8 cellular contexts compared by ENCODE assay signal in the genomic region with DNA sequence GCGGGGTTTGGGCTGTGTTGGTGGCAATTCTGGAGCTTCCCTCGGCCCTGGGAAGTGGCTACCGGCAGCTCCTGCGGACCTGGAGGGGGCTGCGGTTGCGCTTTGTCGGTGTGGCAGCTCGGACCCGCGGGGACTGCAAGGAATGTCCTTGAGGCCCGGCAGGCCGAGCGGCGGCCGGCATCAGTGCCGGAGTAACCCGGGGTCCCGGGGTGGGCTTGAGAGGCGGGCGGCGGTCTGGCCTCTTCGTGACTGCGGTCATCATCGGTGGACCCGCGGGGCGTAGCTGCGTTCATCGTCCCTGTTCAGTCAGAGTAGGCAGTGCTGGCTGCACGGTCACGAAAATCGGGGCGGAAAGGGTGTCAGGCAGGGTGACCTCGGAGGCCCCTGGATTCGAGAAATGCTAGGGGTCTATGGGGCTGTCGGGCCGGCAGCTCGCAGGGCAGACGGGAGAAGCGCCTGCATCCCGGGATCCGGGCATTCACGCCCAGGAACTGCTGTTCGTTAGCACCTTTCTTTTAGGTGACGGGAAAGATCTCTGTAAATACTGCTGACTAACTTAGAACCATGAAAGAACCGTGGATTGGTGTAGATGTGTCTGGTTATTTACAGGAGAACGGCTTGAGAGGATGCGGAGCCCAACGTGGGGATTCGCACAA. TPM values are rescaled to one million over a fixed set of nuclear protein-coding genes. Genes with fewer than 3 reads are reported as not detected.
DNase-seq lines count a peak whose midpoint lies in the region; ATAC-seq and TF ChIP-seq lines count a peak whose summit lies in the region.

No MANE protein-coding gene starts in this region.

- peak; percentile 8 to 33 (median 14) for DNase-seq in activated CD8-positive, alpha-beta memory T cell treated with anti-CD3 and anti-CD28 coated beads for 48 hours (ENCODE audit: low read depth in 2 of 3, low spot score in 2 of 3)
- DNase-seq in activated CD8-positive, alpha-beta memory T cell treated with anti-CD3 and anti-CD28 coated beads for 24 hours, result no peak
- DNase-seq in IMR-90 (no peak), head of caudate nucleus (peak in 32 of 42 donors; percentile 2 to 68 (median 37)), posterior cingulate gyrus (peak in 9 of 10 donors; percentile 22 to 92 (median 41))
- peak; percentile 46 to 53 for DNase-seq in activated T-cell treated with anti-CD3 and anti-CD28 coated beads, Interleukin-2, amount 50 U/mL, for 72 hours

- no peak for TF ChIP-seq POLR2A in IMR-90 (IDR thresholded peaks at IDR 0.05; ENCODE audit: low read depth, low read length)

- no peaks in the 10 kb centered on the region for H3K9me3 Mint-ChIP-seq in activated T-cell treated with anti-CD3 and anti-CD28 coated beads, Interleukin-2, amount 50 U/mL, for 72 hours

- no peak overlapping the region for H3K4ac ChIP-seq in IMR-90 (ENCODE audit: low read depth, low read length)

- peak overlapping the region; percentile 18; the same call in 1 of the 2 replicates for H3K27ac ChIP-seq in IMR-90 (ENCODE audit: insufficient read depth, low read length)

- TF ChIP-seq CTCF in IMR-90 (conservative IDR thresholded peaks at IDR 0.05; ENCODE audit: low read depth, low read length), result no peak

- peak; percentile 8 for ATAC-seq in IMR-90 (ENCODE audit: low read depth)
- ATAC-seq in activated T-cell treated with anti-CD3 and anti-CD28 coated beads, Interleukin-2, amount 50 U/mL, for 72 hours (replicated peaks in 1 of 2), result peak; percentile 7 to 10
- ATAC-seq in GM18861 (IDR thresholded peaks at IDR 0.05; ENCODE audit: unreplicated experiment), result no peak
- ATAC-seq in GM21381 (IDR thresholded peaks at IDR 0.05; ENCODE audit: unreplicated experiment), result no peak

- no peak overlapping the region for H3K18ac ChIP-seq in IMR-90 (ENCODE audit: low read depth, low read length)

- H2BK5ac ChIP-seq in IMR-90 (ENCODE audit: low read depth, low read length, poor library complexity, severe bottlenecking), result peak overlapping the region; percentile 7

- peak overlapping the region; percentile 91 for H3K14ac ChIP-seq in IMR-90 (replicated peaks; ENCODE audit: low read depth, low read length)

- no peak overlapping the region for H3K4me3 Mint-ChIP-seq in activated T-cell treated with anti-CD3 and anti-CD28 coated beads, Interleukin-2, amount 50 U/mL, for 72 hours

- 2% methylated on average over 7 of the region's 50 CpGs; no CpG with 5 or more reads in 1 of the 2 experiments for WGBS in IMR-90 (ENCODE audit: extremely low coverage in 2 of 2, insufficient read length in 1 of 2), 2 experiments

- peaks cover 2% of the 10 kb centered on the region; the same call in 1 of the 2 replicates for H3K9me1 ChIP-seq in IMR-90 (ENCODE audit: insufficient read depth, low read length)

- intact Hi-C loops in IMR-90 (cut with micrococcal nuclease), result loop anchor here (2.0 to 10.0 kb wide), 6 partner anchors 173 to 653 kb away; a partner anchor contains a TSS
- intact Hi-C loops in head of caudate nucleus (cut with DNase I), result loop anchor here (2.0 kb wide), 1 partner anchor 173 kb away; a partner anchor contains a TSS
- intact Hi-C loops in posterior cingulate gyrus (cut with DNase I), result loop anchor here (2.0 to 10.0 kb wide), 3 partner anchors 101 to 570 kb away; a partner anchor contains a TSS

- peaks cover 0 to 1% of the 10 kb centered on the region in 2 donors for H3K36me3 Mint-ChIP-seq in activated T-cell treated with anti-CD3 and anti-CD28 coated beads, Interleukin-2, amount 50 U/mL, for 72 hours (ENCODE audit: insufficient read depth in 2 of 2)

- peak overlapping the region; percentile 93 for H2AK9ac ChIP-seq in IMR-90 (replicated peaks; ENCODE audit: low read depth, low read length, poor library complexity)

- BruUV-seq in IMR-90 (replicated peaks; lab: Mats Ljungman, UMichigan), result no TSS peak

- peak overlapping the region; percentile 98 for H3K4me2 ChIP-seq in IMR-90 (ENCODE audit: low read depth, low read length)

- H3K9ac ChIP-seq in IMR-90 (ENCODE audit: low read depth, low read length), result peak overlapping the region; percentile 76

- no peak overlapping the region for H4K8ac ChIP-seq in IMR-90 (ENCODE audit: low read depth in 2 of 2, low read length in 2 of 2)

- peak overlapping the region; percentile 97 for H2AFZ ChIP-seq in IMR-90 (replicated peaks; ENCODE audit: low read length, poor library complexity)

- H3K23ac ChIP-seq in IMR-90 (ENCODE audit: low read depth, low read length), result peak overlapping the region; percentile 70

- peaks cover 1 to 28% of the 10 kb centered on the region in 2 experiments; a peak in 2 of 4 replicates for H3K79me1 ChIP-seq in IMR-90 (ENCODE audit: low read depth in 1 of 2, low read length in 2 of 2)

- peaks cover under 1% of the 10 kb centered on the region; the same call in 1 of the 2 replicates for H3K36me3 ChIP-seq in IMR-90 (ENCODE audit: control insufficient read depth, insufficient read depth, low read length)

- H3K27ac Mint-ChIP-seq in activated T-cell treated with anti-CD3 and anti-CD28 coated beads, Interleukin-2, amount 50 U/mL, for 72 hours, result no peak overlapping the region

- dilution Hi-C loops in IMR-90 (cut with HindIII; ENCODE audit: low sequenced_read_pairs, unreplicated experiment), result no loop called here

- TF ChIP-seq RAD21 in IMR-90 (IDR thresholded peaks at IDR 0.05; ENCODE audit: low read length), result no peak

- no peaks in the 10 kb centered on the region; the same call in 1 of the 2 replicates for H3K4me1 ChIP-seq in IMR-90 (ENCODE audit: control insufficient read depth, insufficient read depth, low read length)

- CTCF ChIA-PET in IMR-90 (lab: Yijun Ruan, JAX), result interaction anchor here (1.4 to 1.9 kb wide), 2 partner anchors 101 to 289 kb away, joined by 4 to 11 read pairs; a partner anchor contains a TSS

- H3K27me3 Mint-ChIP-seq in activated T-cell treated with anti-CD3 and anti-CD28 coated beads, Interleukin-2, amount 50 U/mL, for 72 hours (ENCODE audit: low read depth), result no peaks in the 10 kb centered on the region

- peak overlapping the region; percentile 79 for H3K4me3 ChIP-seq in IMR-90 (ENCODE audit: insufficient read depth, low read depth, low read length)

- peak overlapping the region; percentile 62; the same call in 1 of the 2 replicates for H3K56ac ChIP-seq in IMR-90 (ENCODE audit: extremely low read depth, insufficient read depth, low read length)

- no peak overlapping the region for H2BK120ac ChIP-seq in IMR-90 (ENCODE audit: low read depth, low read length)

- no peak overlapping the region for H4K5ac ChIP-seq in IMR-90 (ENCODE audit: low read depth, low read length)

- H2BK20ac ChIP-seq in IMR-90 (ENCODE audit: low read depth, low read length), result no peak overlapping the region

- POLR2A ChIA-PET in IMR-90 (lab: Charles Lee; ENCODE audit: unreplicated experiment), result interaction anchor here (0.9 kb wide), 1 partner anchor 383 kb away, joined by 3 read pairs; no protein-coding TSS in a partner anchor

- H3K27me3 ChIP-seq in IMR-90 (ENCODE audit: control insufficient read depth, insufficient read depth, low read length), result no peaks in the 10 kb centered on the region

- H3K9me3 ChIP-seq in IMR-90 (ENCODE audit: control insufficient read depth, insufficient read depth, low read length), result no peaks in the 10 kb centered on the region

- H2AK5ac ChIP-seq in IMR-90 (ENCODE audit: low read depth, low read length), result peak overlapping the region; percentile 37; the same call in 1 of the 2 replicates

- peaks cover 47% of the 10 kb centered on the region for H3K4me1 Mint-ChIP-seq in activated T-cell treated with anti-CD3 and anti-CD28 coated beads, Interleukin-2, amount 50 U/mL, for 72 hours (ENCODE audit: low read depth)

- H4K91ac ChIP-seq in IMR-90 (ENCODE audit: insufficient read depth, low read depth, low read length), result no peak overlapping the region

- peaks cover 20% of the 10 kb centered on the region for H4K20me1 ChIP-seq in IMR-90 (ENCODE audit: insufficient read depth, low read length)

- in situ Hi-C loops in IMR-90 (cut with MboI; ENCODE audit: low sequenced_read_pairs), result no loop called here

- no peak overlapping the region for H2BK15ac ChIP-seq in IMR-90 (ENCODE audit: low read depth, low read length)

TF ChIP-seq in IMR-90, 13 proteins besides CTCF, POLR2A, EP300 and RAD21:
- TF ChIP-seq, protein P1, sequence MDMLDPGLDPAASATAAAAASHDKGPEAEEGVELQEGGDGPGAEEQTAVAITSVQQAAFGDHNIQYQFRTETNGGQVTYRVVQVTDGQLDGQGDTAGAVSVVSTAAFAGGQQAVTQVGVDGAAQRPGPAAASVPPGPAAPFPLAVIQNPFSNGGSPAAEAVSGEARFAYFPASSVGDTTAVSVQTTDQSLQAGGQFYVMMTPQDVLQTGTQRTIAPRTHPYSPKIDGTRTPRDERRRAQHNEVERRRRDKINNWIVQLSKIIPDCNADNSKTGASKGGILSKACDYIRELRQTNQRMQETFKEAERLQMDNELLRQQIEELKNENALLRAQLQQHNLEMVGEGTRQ (IDR thresholded peaks at IDR 0.05; ENCODE audit: low read depth, low read length), result no peak
- no peak for TF ChIP-seq MXI1 (IDR thresholded peaks at IDR 0.05; ENCODE audit: borderline replicate concordance, low read depth, low read length)
- TF ChIP-seq MAFK (IDR thresholded peaks at IDR 0.05; ENCODE audit: low read depth, low read length), result no peak
- no peak for TF ChIP-seq CHD1 (IDR thresholded peaks at IDR 0.05; ENCODE audit: low read depth, low read length)
- no peak for TF ChIP-seq NFE2L2 (IDR thresholded peaks at IDR 0.05; ENCODE audit: low read depth, low read length)
- no peak for TF ChIP-seq CEBPB (IDR thresholded peaks at IDR 0.05; ENCODE audit: low read depth, low read length)
- TF ChIP-seq MAZ (IDR thresholded peaks at IDR 0.05; ENCODE audit: borderline replicate concordance, low read depth, low read length), result no peak
- TF ChIP-seq BHLHE40 (IDR thresholded peaks at IDR 0.05; ENCODE audit: low read depth, low read length), result no peak
- no peak for TF ChIP-seq SMC3 (IDR thresholded peaks at IDR 0.05; ENCODE audit: low read depth, low read length)

RNA-seq across cellular contexts. Expression of a gene that starts 0.5 kb away (rescaled TPM):
- 48.6 and 89.7 TPM in 2 replicates for total RNA-seq in IMR-90 (2012; rRNA removed)
- polyA plus RNA-seq in IMR-90 (2012; rRNA removed), result 18.1 and 23.3 TPM in 2 replicates
- 2.6 and 4.2 TPM in 2 replicates for polyA plus RNA-seq in IMR-90 (2012; cell fraction: cytosol; rRNA removed)
- 13.9 and 63.4 TPM in 2 replicates for polyA plus RNA-seq in IMR-90 (2012; cell fraction: nucleus; rRNA removed; ENCODE audit: low replicate concordance)
- total RNA-seq in activated T-cell treated with anti-CD3 and anti-CD28 coated beads, Interleukin-2, amount 50 U/mL, for 72 hours, result 10 to 100 TPM; 23.5 to 24.2 TPM

Comparison
In these comparisons a context has a peak if more than half of its experiments do, and no peak if none do; other contexts are left out.
1. DNase-seq: peak in activated CD8-positive, alpha-beta memory T cell treated with anti-CD3 and anti-CD28 coated beads for 48 hours (3 of 3), activated T-cell treated with anti-CD3 and anti-CD28 coated beads, Interleukin-2, amount 50 U/mL, for 72 hours (2 of 2), head of caudate nucleus (32 of 42) and posterior cingulate gyrus (9 of 10); none in activated CD8-positive, alpha-beta memory T cell treated with anti-CD3 and anti-CD28 coated beads for 24 hours (single experiment) and IMR-90 (single experiment).
2. ATAC-seq: peak in IMR-90 (single experiment) and activated T-cell treated with anti-CD3 and anti-CD28 coated beads, Interleukin-2, amount 50 U/mL, for 72 hours (2 of 2); none in GM18861 (single experiment) and GM21381 (single experiment).